ENCODE assay signal across 11 cellular contexts in the genomic region with DNA sequence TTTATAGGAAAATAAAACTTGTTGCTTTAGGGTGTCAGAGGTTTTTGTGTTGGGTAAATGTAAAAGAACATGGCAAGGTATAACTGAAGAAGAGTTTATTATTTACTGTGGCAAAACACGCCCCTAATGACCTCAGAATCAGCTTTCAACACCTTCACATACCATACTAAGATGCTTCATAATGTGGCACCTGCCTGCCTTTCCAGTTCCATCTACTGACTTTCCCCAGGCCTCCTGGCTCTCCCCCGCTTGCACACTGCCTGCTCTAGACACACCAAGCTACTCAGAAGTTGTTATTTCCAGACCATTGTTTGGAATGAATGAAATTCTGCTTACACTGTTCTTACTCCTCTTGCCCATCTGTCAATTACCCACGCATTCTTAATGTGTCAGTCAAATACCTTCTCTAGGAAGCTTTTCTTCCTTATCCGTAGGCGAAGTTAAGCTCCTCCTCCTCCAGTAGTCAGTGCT. TPM values are rescaled to one million over a fixed set of nuclear protein-coding genes. Genes with fewer than 3 reads are reported as not detected.
DNase-seq lines count a peak whose midpoint lies in the region; ATAC-seq and TF ChIP-seq lines count a peak whose summit lies in the region.
"Had no signal": no experiment of that assay in that cellular context is flagged by ENCODE, and none has a peak within 500 bp of the region (broad histone marks: within the 10 kb centered on the region; RNA-seq: fewer than 3 reads in every experiment).

No MANE protein-coding gene starts in this region.

- H3K4me3 ChIP-seq in AG10803 (ENCODE audit: low read length) (peak overlapping the region; percentile 6; the same call in 1 of the 2 replicates), HCT116 (replicated peaks in 1 of 2; ENCODE audit: low read depth in 1 of 2, low read length in 2 of 2) (no peak overlapping the region), astrocyte of the cerebellum (ENCODE audit: low read depth, low read length) (peak overlapping the region; percentile 8), left lung (no peak overlapping the region)

- CTCF ChIA-PET in HCT116 (lab: Charles Lee), result no interaction called here

- RAD21 ChIA-PET in HCT116 (lab: Charles Lee; ENCODE audit: low non-redundant PET in 1 of 2, low total read pairs in 2 of 2, uncharacterized antibody in 2 of 2, unreplicated experiment in 2 of 2), result interaction anchor here in 1 of 2 experiments (1.1 kb wide), 1 partner anchor 15 kb away, joined by 4 read pairs; no protein-coding TSS in a partner anchor

- no peak for TF ChIP-seq POLR2A in HCT116 (IDR thresholded peaks at IDR 0.05; ENCODE audit: borderline replicate concordance, extremely low read depth, insufficient read depth, insufficient read length)

- in situ Hi-C loops in astrocyte of the cerebellum (cut with HindIII; ENCODE audit: low sequenced_read_pairs), result no loop called here

- H2AFZ ChIP-seq in HCT116 (ENCODE audit: low read depth, low read length, poor library complexity, severe bottlenecking), result no peak overlapping the region

- intact Hi-C loops in HCT116 (cut with micrococcal nuclease) (no loop called here), left lung (cut with DNase I) (no loop called here), posterior vena cava (cut with DNase I) (no loop called here), Right ventricle myocardium inferior (cut with DNase I) (no loop called here)

- H3K27ac ChIP-seq in HCT116 (ENCODE audit: low read depth, low read length) (no peak overlapping the region), left lung (no peak overlapping the region)

- TF ChIP-seq RAD21 in HCT116 (IDR thresholded peaks at IDR 0.05; ENCODE audit: low read depth), result no peak

- H4K20me1 ChIP-seq in HCT116 (ENCODE audit: insufficient read depth), result no peaks in the 10 kb centered on the region

- H3K36me3 ChIP-seq in HCT116 (ENCODE audit: control insufficient read depth in 1 of 2, insufficient read depth in 2 of 2, low read length in 2 of 2) (no peaks in the 10 kb centered on the region), left lung (no peaks in the 10 kb centered on the region)

- no peaks in the 10 kb centered on the region for H3K9me3 ChIP-seq in HCT116 (ENCODE audit: control insufficient read depth in 1 of 2, insufficient read depth in 1 of 2, low read depth in 1 of 2, low read length in 2 of 2)
- H3K9me3 ChIP-seq in left lung, result no peaks in the 10 kb centered on the region

- no peak overlapping the region for H3K4me2 ChIP-seq in HCT116 (ENCODE audit: low read length)

- no peak for ATAC-seq in HCT116
- ATAC-seq in left lung, result peak; percentile 16
- no peak for ATAC-seq in GM21367 (IDR thresholded peaks at IDR 0.05; ENCODE audit: unreplicated experiment)
- ATAC-seq in Right ventricle myocardium inferior, result no peak

- no peak for TF ChIP-seq CTCF in AG10803 (conservative IDR thresholded peaks at IDR 0.05; ENCODE audit: low read length)
- no peak for TF ChIP-seq CTCF in HCT116 (IDR thresholded peaks at IDR 0.05 in 2 of 3, conservative IDR thresholded peaks at IDR 0.05 in 1 of 3; ENCODE audit: borderline replicate concordance in 1 of 3, insufficient read depth in 1 of 3, low read depth in 2 of 3, low read length in 2 of 3)
- TF ChIP-seq CTCF in astrocyte of the cerebellum (IDR thresholded peaks at IDR 0.05; ENCODE audit: low read depth, low read length, missing control alignments), result no peak
- no peak for TF ChIP-seq CTCF in left lung (IDR thresholded peaks at IDR 0.05)

- H3K27me3 ChIP-seq in HCT116 (ENCODE audit: insufficient read depth, low read length) (no peaks in the 10 kb centered on the region), left lung (peaks cover 16 to 62% of the 10 kb centered on the region in 2 donors)

- TSS peak; percentile 55 for BruUV-seq in HCT116 (replicated peaks; lab: Mats Ljungman, UMichigan)

- H3K9me2 ChIP-seq in HCT116 (ENCODE audit: insufficient read depth), result no peaks in the 10 kb centered on the region

- no peak overlapping the region for H3K9ac ChIP-seq in HCT116 (ENCODE audit: low read length)

- peaks cover 12 to 19% of the 10 kb centered on the region in 2 experiments for H3K4me1 ChIP-seq in HCT116 (ENCODE audit: control insufficient read depth in 1 of 2, insufficient read depth in 2 of 2, low read length in 2 of 2)
- peaks cover 0 to 11% of the 10 kb centered on the region in 2 donors for H3K4me1 ChIP-seq in left lung

- POLR2A ChIA-PET in HCT116 (lab: Charles Lee), result no interaction called here

- no peak for DNase-seq in AG10803 (ENCODE audit: low read depth)
- no peak for DNase-seq in HCT116 (ENCODE audit: low read depth, low spot score)
- DNase-seq in astrocyte of the cerebellum (ENCODE audit: low read depth), result no peak
- DNase-seq in left lung, result no peak
- DNase-seq in GOT3 (lab: John Stamatoyannopoulos, UW), result no peak
- no peak for DNase-seq in posterior vena cava (ENCODE audit: low spot score)
- DNase-seq in Right ventricle myocardium inferior (ENCODE audit: missing footprints), result no peak
- DNase-seq: COR-L47, midbrain, SIG-M5 had no signal

- no peaks in the 10 kb centered on the region for H3K79me2 ChIP-seq in HCT116 (ENCODE audit: insufficient read depth, low read length)

TF ChIP-seq in HCT116, 20 proteins besides CTCF, POLR2A, EP300 and RAD21 (continues in another document):
- no peak for TF ChIP-seq SP1 (IDR thresholded peaks at IDR 0.05; ENCODE audit: low read depth)
- TF ChIP-seq SRF (IDR thresholded peaks at IDR 0.05; ENCODE audit: low read depth), result no peak
- TF ChIP-seq, protein P1, sequence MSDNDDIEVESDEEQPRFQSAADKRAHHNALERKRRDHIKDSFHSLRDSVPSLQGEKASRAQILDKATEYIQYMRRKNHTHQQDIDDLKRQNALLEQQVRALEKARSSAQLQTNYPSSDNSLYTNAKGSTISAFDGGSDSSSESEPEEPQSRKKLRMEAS (IDR thresholded peaks at IDR 0.05), result no peak
- no peak for TF ChIP-seq CEBPB (IDR thresholded peaks at IDR 0.05; ENCODE audit: low read depth)
- TF ChIP-seq EGR1 (IDR thresholded peaks at IDR 0.05; ENCODE audit: low read depth), result no peak
- no peak for TF ChIP-seq FOSL1 (IDR thresholded peaks at IDR 0.05; ENCODE audit: low read depth)
- TF ChIP-seq, protein P2, sequence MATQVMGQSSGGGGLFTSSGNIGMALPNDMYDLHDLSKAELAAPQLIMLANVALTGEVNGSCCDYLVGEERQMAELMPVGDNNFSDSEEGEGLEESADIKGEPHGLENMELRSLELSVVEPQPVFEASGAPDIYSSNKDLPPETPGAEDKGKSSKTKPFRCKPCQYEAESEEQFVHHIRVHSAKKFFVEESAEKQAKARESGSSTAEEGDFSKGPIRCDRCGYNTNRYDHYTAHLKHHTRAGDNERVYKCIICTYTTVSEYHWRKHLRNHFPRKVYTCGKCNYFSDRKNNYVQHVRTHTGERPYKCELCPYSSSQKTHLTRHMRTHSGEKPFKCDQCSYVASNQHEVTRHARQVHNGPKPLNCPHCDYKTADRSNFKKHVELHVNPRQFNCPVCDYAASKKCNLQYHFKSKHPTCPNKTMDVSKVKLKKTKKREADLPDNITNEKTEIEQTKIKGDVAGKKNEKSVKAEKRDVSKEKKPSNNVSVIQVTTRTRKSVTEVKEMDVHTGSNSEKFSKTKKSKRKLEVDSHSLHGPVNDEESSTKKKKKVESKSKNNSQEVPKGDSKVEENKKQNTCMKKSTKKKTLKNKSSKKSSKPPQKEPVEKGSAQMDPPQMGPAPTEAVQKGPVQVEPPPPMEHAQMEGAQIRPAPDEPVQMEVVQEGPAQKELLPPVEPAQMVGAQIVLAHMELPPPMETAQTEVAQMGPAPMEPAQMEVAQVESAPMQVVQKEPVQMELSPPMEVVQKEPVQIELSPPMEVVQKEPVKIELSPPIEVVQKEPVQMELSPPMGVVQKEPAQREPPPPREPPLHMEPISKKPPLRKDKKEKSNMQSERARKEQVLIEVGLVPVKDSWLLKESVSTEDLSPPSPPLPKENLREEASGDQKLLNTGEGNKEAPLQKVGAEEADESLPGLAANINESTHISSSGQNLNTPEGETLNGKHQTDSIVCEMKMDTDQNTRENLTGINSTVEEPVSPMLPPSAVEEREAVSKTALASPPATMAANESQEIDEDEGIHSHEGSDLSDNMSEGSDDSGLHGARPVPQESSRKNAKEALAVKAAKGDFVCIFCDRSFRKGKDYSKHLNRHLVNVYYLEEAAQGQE (IDR thresholded peaks at IDR 0.05; ENCODE audit: low read depth), result no peak
- no peak for TF ChIP-seq ZFX (IDR thresholded peaks at IDR 0.05)
- no peak for TF ChIP-seq YY1 (IDR thresholded peaks at IDR 0.05; ENCODE audit: extremely low read depth, insufficient replicate concordance, low read depth, low read length)
- no peak for TF ChIP-seq ELF1 (IDR thresholded peaks at IDR 0.05; ENCODE audit: borderline replicate concordance, low read depth)
- no peak for TF ChIP-seq CBX3 (IDR thresholded peaks at IDR 0.05; ENCODE audit: low read depth)
- no peak for TF ChIP-seq JUND (IDR thresholded peaks at IDR 0.05)
- TF ChIP-seq EZH2phosphoT487 (IDR thresholded peaks at IDR 0.05; ENCODE audit: borderline replicate concordance), result no peak
- TF ChIP-seq EZH2 (IDR thresholded peaks at IDR 0.05), result no peak
- TF ChIP-seq SIN3A (IDR thresholded peaks at IDR 0.05; ENCODE audit: low read depth), result no peak
- no peak for TF ChIP-seq TCF7L2 (IDR thresholded peaks at IDR 0.05; ENCODE audit: borderline replicate concordance, extremely low read depth, insufficient read depth, insufficient read length)
- TF ChIP-seq, protein P3, sequence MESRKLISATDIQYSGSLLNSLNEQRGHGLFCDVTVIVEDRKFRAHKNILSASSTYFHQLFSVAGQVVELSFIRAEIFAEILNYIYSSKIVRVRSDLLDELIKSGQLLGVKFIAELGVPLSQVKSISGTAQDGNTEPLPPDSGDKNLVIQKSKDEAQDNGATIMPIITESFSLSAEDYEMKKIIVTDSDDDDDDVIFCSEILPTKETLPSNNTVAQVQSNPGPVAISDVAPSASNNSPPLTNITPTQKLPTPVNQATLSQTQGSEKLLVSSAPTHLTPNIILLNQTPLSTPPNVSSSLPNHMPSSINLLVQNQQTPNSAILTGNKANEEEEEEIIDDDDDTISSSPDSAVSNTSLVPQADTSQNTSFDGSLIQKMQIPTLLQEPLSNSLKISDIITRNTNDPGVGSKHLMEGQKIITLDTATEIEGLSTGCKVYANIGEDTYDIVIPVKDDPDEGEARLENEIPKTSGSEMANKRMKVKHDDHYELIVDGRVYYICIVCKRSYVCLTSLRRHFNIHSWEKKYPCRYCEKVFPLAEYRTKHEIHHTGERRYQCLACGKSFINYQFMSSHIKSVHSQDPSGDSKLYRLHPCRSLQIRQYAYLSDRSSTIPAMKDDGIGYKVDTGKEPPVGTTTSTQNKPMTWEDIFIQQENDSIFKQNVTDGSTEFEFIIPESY (IDR thresholded peaks at IDR 0.05; ENCODE audit: extremely low read depth, insufficient replicate concordance, low read length), result no peak

RNA-seq across cellular contexts. Expression of a gene that starts 1.8 kb away (rescaled TPM):
- total RNA-seq in HCT116 (2021; ENCODE audit: unreplicated experiment), result 9.4 TPM
- 2.1 and 3.9 TPM in 2 replicates for polyA plus RNA-seq in HCT116 (2012)
- total RNA-seq in left lung, result 1 to 10 TPM; 6.9 to 7.8 TPM
- 10 to 100 TPM in 1 of 2 donors, 1 to 10 TPM in 1; 7.8 to 11.2 TPM for total RNA-seq in posterior vena cava
- total RNA-seq in Right ventricle myocardium inferior, result 11.1 TPM

Comparison
In these comparisons a context has a peak if more than half of its experiments do, and no peak if none do; other contexts are left out.
1. H3K4me3 ChIP-seq: peak in AG10803 (single experiment) and astrocyte of the cerebellum (single experiment); none in HCT116 (0 of 2) and left lung (0 of 2).